33 cellular contexts compared by ENCODE assay signal in the genomic region with DNA sequence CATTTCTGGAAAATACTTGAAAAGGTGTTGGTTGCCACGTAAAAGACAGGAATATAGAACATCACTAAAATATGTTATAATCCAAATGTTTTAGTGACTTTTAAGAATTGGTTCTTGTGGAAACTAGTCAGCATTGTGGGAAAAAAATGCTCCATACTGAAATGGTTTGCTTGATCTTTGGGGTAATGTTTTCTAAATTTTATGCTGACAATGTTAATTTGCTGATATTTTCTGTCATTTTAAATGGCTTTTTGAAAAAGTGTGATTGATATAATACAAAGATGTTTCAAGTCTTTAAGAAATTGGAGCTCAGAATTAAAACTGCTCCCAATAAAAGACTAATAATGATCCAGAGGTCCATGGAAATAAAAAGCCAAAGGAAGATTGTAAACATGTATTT.
"Had no signal": no experiment of that assay in that cellular context is flagged by ENCODE, and none has a peak within 500 bp of the region (broad histone marks: within the 10 kb centered on the region; RNA-seq: fewer than 3 reads in every experiment).

No MANE protein-coding gene starts in this region.

- H3K36me3 ChIP-seq: adrenal gland, brain microvascular endothelial cell, breast epithelium had no signal

- FAIRE-seq: astrocyte, TTC549 had no signal

- H3K4me3 ChIP-seq: adrenal gland, body of pancreas, breast epithelium had no signal

- H3K4me1 ChIP-seq: adrenal gland, body of pancreas, breast epithelium had no signal

- H3K27ac ChIP-seq: adrenal gland, body of pancreas, brain microvascular endothelial cell, breast epithelium, VCaP had no signal

- H3K9me3 ChIP-seq: adrenal gland, body of pancreas, breast epithelium had no signal

- ATAC-seq: activated CD8-positive, alpha-beta T cell treated with anti-CD3 and anti-CD28 coated beads for 36 hours; activated naive CD4-positive, alpha-beta T cell treated with anti-CD3 and anti-CD28 coated beads, Interleukin-2, amount 50 U/mL, for 72 hours; activated T-cell treated with anti-CD3 and anti-CD28 coated beads, Interleukin-2, amount 50 U/mL, for 4 hours; activated T-cell treated with anti-CD3 and anti-CD28 coated beads, Interleukin-2, amount 50 U/mL, for 72 hours; activated T-helper 17 cell treated with anti-CD3 and anti-CD28 coated beads, Interleukin-2, amount 50 U/mL, for 72 hours; body of pancreas had no signal

- DNase-seq: activated B cell treated with CpG ODN at 0.5 μM for 24 hours; activated CD4-positive, alpha-beta memory T cell treated with anti-CD3 and anti-CD28 coated beads for 36 hours; activated CD4-positive, alpha-beta T cell treated with anti-CD3 and anti-CD28 coated beads for 4 hours; activated CD4-positive, alpha-beta T cell treated with anti-CD3 and anti-CD28 coated beads, Interleukin-2, amount 10 ng/mL, durations not matched to agents 24 days and 14 days; activated CD4-positive, alpha-beta T cell treated with anti-CD3 and anti-CD28 coated beads, Interleukin-2, amount 50 U/mL, for 1 hour; activated CD4-positive, alpha-beta T cell treated with anti-CD3 and anti-CD28 coated beads, Interleukin-2, amount 50 U/mL, for 4 hours; activated CD4-positive, CD25-positive, alpha-beta regulatory T cell treated with anti-CD3 and anti-CD28 coated beads, Interleukin-2, amount 50 U/mL, for 72 hours; activated CD8-positive, alpha-beta memory T cell treated with anti-CD3 and anti-CD28 coated beads, Interleukin-2, amount 50 U/mL, for 4 hours; activated CD8-positive, alpha-beta T cell treated with anti-CD3 and anti-CD28 coated beads for 36 hours; activated effector memory CD4-positive, alpha-beta T cell treated with anti-CD3 and anti-CD28 coated beads, Interleukin-2, amount 50 U/mL, for 16 hours; activated gamma-delta T cell treated with Interleukin-2 at 50 U/mL for 16 hours; activated naive CD4-positive, alpha-beta T cell; activated naive CD4-positive, alpha-beta T cell treated with anti-CD3 and anti-CD28 coated beads for 36 hours; activated naive CD4-positive, alpha-beta T cell treated with anti-CD3 and anti-CD28 coated beads, Interleukin-2, amount 50 U/mL, for 16 hours; activated naive CD8-positive, alpha-beta T cell treated with anti-CD3 and anti-CD28 coated beads for 36 hours; activated T-cell treated with anti-CD3 and anti-CD28 coated beads for 4 hours; activated T-cell treated with anti-CD3 and anti-CD28 coated beads, Interleukin-2, amount 50 U/mL, for 1 hour; activated T-cell treated with anti-CD3 and anti-CD28 coated beads, Interleukin-2, amount 50 U/mL, for 4 hours; activated T-cell treated with anti-CD3 and anti-CD28 coated beads, Interleukin-2, amount 50 U/mL, for 72 hours; adrenal gland; amniotic stem cell; aorta; body of pancreas; brain microvascular endothelial cell; central memory CD4-positive, alpha-beta T cell; T-helper 2 cell; T-helper 9 cell had no signal

- H3K27me3 ChIP-seq: adrenal gland, body of pancreas, brain microvascular endothelial cell, breast epithelium had no signal
